Comparison of ENCODE assay signal across 29 cellular contexts in genomic region chr11:34724973-34725372, GRCh38.
"Had no signal": no experiment of that assay in that cellular context is flagged by ENCODE, and none has a peak within 500 bp of the region (broad histone marks: within the 10 kb centered on the region; RNA-seq: fewer than 3 reads in every experiment).

No MANE protein-coding gene starts in this region.

- H3K79me2 ChIP-seq: hepatocyte had no signal

- H3K4me2 ChIP-seq: hepatocyte had no signal

- H3K36me3 ChIP-seq: colonic mucosa, esophagus muscularis mucosa, esophagus squamous epithelium, gastrocnemius medialis, gastroesophageal sphincter, heart left ventricle, heart right ventricle had no signal

- H2AFZ ChIP-seq: hepatocyte had no signal

- H3K4me1 ChIP-seq: colonic mucosa, esophagus muscularis mucosa, esophagus squamous epithelium, foreskin keratinocyte, gastrocnemius medialis, gastroesophageal sphincter, heart left ventricle, heart right ventricle had no signal

- H3K4me3 ChIP-seq: colonic mucosa, coronary artery, dorsolateral prefrontal cortex, esophagus muscularis mucosa, esophagus squamous epithelium, gastrocnemius medialis, gastroesophageal sphincter, heart left ventricle, heart right ventricle, hepatocyte had no signal

- ATAC-seq: effector memory CD8-positive, alpha-beta T cell; esophagus mucosa; foreskin keratinocyte; gastrocnemius medialis; gastroesophageal sphincter; heart left ventricle; heart right ventricle had no signal

- FAIRE-seq: endometrium, endothelial cell of umbilical vein, frontal cortex had no signal

- DNase-seq: colonic mucosa; cortex of kidney; dermis blood vessel endothelial cell; dorsolateral prefrontal cortex; effector CD4-positive, alpha-beta T cell; effector CD8-positive, alpha-beta T cell; effector memory CD4-positive, alpha-beta T cell; effector memory CD8-positive, alpha-beta T cell; endodermal cell; erythroblast; esophagus squamous epithelium; foreskin fibroblast; foreskin keratinocyte; foreskin melanocyte; gastrocnemius medialis; glutamatergic neuron; head of caudate nucleus; heart left ventricle; heart right ventricle had no signal

- H3K27ac Mint-ChIP-seq: dendritic cell treated with granulocyte-macrophage colony-stimulating factor and Interleukin-4, amounts not matched to agents 40 ng/mL and 50 ng/mL, for 4 days; effector memory CD8-positive, alpha-beta T cell; endodermal cell had no signal

- H3K9me3 Mint-ChIP-seq: effector memory CD8-positive, alpha-beta T cell had no signal

- H3K4me3 Mint-ChIP-seq: dendritic cell treated with granulocyte-macrophage colony-stimulating factor and Interleukin-4, amounts not matched to agents 40 ng/mL and 50 ng/mL, for 4 days; effector memory CD8-positive, alpha-beta T cell; endodermal cell had no signal

- H3K27ac ChIP-seq: colonic mucosa, coronary artery, dorsolateral prefrontal cortex, epithelial cell of prostate, esophagus muscularis mucosa, esophagus squamous epithelium, foreskin keratinocyte, gastrocnemius medialis, gastroesophageal sphincter, heart left ventricle, heart right ventricle, hepatocyte had no signal

- H3K27me3 ChIP-seq: colonic mucosa, dorsolateral prefrontal cortex, esophagus muscularis mucosa, esophagus squamous epithelium, gastrocnemius medialis, gastroesophageal sphincter, heart right ventricle, hepatocyte had no signal

- H3K9me3 ChIP-seq: colonic mucosa, esophagus muscularis mucosa, esophagus squamous epithelium, gastrocnemius medialis had no signal
